ENCODE assay signal across 27 cellular contexts in genomic region chr9:125766468-125767221, GRCh38.
"Had no signal": no experiment of that assay in that cellular context is flagged by ENCODE, and none has a peak within 500 bp of the region (broad histone marks: within the 10 kb centered on the region; RNA-seq: fewer than 3 reads in every experiment).

No MANE protein-coding gene starts in this region.

- H3K9ac ChIP-seq: parathyroid adenoma had no signal

- H3K36me3 ChIP-seq: esophagus squamous epithelium, spleen, tibial nerve, upper lobe of right lung, vagina had no signal

- H3K4me1 ChIP-seq: psoas muscle, testis had no signal

- H2AFZ ChIP-seq: parathyroid adenoma had no signal

- FAIRE-seq: kidney had no signal

- DNase-seq: effector memory CD8-positive, alpha-beta T cell; esophagus squamous epithelium; foreskin fibroblast; immature natural killer cell; kidney; left cardiac atrium; left ventricle myocardium superior; mesenchymal stem cell; midbrain; occipital lobe; psoas muscle; retina; spleen; stimulated activated CD4-positive, alpha-beta T cell treated with anti-CD3 and anti-CD28 coated beads, Interleukin-15, amount 100 ng/mL, for 24 hours; stimulated activated CD4-positive, alpha-beta T cell treated with anti-CD3 and anti-CD28 coated beads, Interleukin-1b, Interleukin-23, amount 100 ng/mL, for 48 hours; stimulated activated CD4-positive, alpha-beta T cell treated with anti-CD3 and anti-CD28 coated beads, Interleukin-4, amount 100 ng/mL, for 24 hours; stimulated activated naive CD8-positive, alpha-beta T cell treated with anti-CD3 and anti-CD28 coated beads, Interleukin-15, amount 100 ng/mL, for 72 hours; testis; upper lobe of right lung had no signal

- ATAC-seq: effector memory CD8-positive, alpha-beta T cell; left cardiac atrium; left ventricle myocardium superior; natural killer cell treated with Interleukin-12 subunit alpha and Interleukin-12 subunit beta and Interleukin-15 and Interleukin-18, amount 100 ng/mL, for 72 hours; psoas muscle; sciatic nerve; stimulated activated memory B cell treated with anti-CD40 and anti-IgM and Interleukin-4, amounts not matched to agents 10 μg/mL and 1 μg/mL and 100 μg/mL, for 72 hours; stimulated activated naive CD8-positive, alpha-beta T cell treated with anti-CD3 and anti-CD28 coated beads, Interleukin-15, amount 100 ng/mL, for 72 hours; upper lobe of right lung had no signal

- H3K27ac ChIP-seq: epithelial cell of prostate, esophagus squamous epithelium, parathyroid adenoma, psoas muscle, spleen, testis, tibial nerve, upper lobe of right lung, vagina had no signal

- H3K9me3 ChIP-seq: esophagus squamous epithelium, psoas muscle, spleen, testis, tibial nerve, upper lobe of right lung, vagina had no signal

- H3K4me3 ChIP-seq: esophagus squamous epithelium, lung, psoas muscle, spleen, testis, tibial nerve, upper lobe of right lung, vagina had no signal

- H3K27me3 ChIP-seq: esophagus squamous epithelium, spleen, testis, tibial nerve, upper lobe of right lung, vagina had no signal
